ENCODE assay signal across 11 cellular contexts in genomic region chr16:52861614-52862022, GRCh38.
DNase-seq lines count a peak whose midpoint lies in the region; ATAC-seq and TF ChIP-seq lines count a peak whose summit lies in the region.
"Had no signal": no experiment of that assay in that cellular context is flagged by ENCODE, and none has a peak within 500 bp of the region (broad histone marks: within the 10 kb centered on the region; RNA-seq: fewer than 3 reads in every experiment).

No MANE protein-coding gene starts in this region.

- in situ Hi-C loops in KBM-7 (cut with MboI; ENCODE audit: low pct_unique_long_range_greater_than_20kb, low sequenced_read_pairs): no loop called here

- DNase-seq in MCF 10A (ENCODE audit: unreplicated experiment): peak; percentile 46
- no peak for DNase-seq in breast epithelium (ENCODE audit: low spot score in 2 of 2)
- peak; percentile 5 for DNase-seq in RKO (ENCODE audit: low spot score)
- DNase-seq in iPS-NIHi7 (ENCODE audit: extremely low spot score): peak; percentile 40
- no peak for DNase-seq in upper lobe of right lung
- no peak for DNase-seq in stimulated activated CD4-positive, alpha-beta T cell treated with anti-CD3 and anti-CD28 coated beads, Interleukin-4, amount 100 ng/mL, for 4 hours
- no peak for DNase-seq in KBM-7
- DNase-seq in immature natural killer cell: no peak
- DNase-seq: MM.1S; stimulated activated CD4-positive, alpha-beta T cell treated with anti-CD3 and anti-CD28 coated beads, Interleukin-1b, Interleukin-23, amount 100 ng/mL, for 48 hours had no signal

- no peaks in the 10 kb centered on the region for H3K9me3 ChIP-seq in breast epithelium
- H3K9me3 ChIP-seq in upper lobe of right lung: no peaks in the 10 kb centered on the region

- H3K4me3 Mint-ChIP-seq in MCF 10A (ENCODE audit: unreplicated experiment) (no peak overlapping the region), immature natural killer cell (no peak overlapping the region)
- H3K4me3 Mint-ChIP-seq: activated T-helper 17 cell treated with anti-CD3 and anti-CD28 coated beads, Interleukin-2, amount 50 U/mL, for 72 hours had no signal

- intact Hi-C loops in MCF 10A (cut with micrococcal nuclease) (loop anchor here (1.0 kb wide), 1 partner anchor 670 kb away; no protein-coding TSS in a partner anchor), breast epithelium (cut with DNase I; ENCODE audit: low total_unique reads) (no loop called here), upper lobe of right lung (cut with DNase I) (no loop called here)

- CTCF ChIA-PET in MCF 10A (lab: Yijun Ruan, JAX): interaction anchor here (0.7 to 3.8 kb wide), 5 partner anchors 17 to 789 kb away, joined by 3 to 25 read pairs (median 3); no protein-coding TSS in a partner anchor

- H3K27me3 Mint-ChIP-seq in MCF 10A (ENCODE audit: insufficient read depth, unreplicated experiment): peaks cover 70% of the 10 kb centered on the region
- no peaks in the 10 kb centered on the region for H3K27me3 Mint-ChIP-seq in immature natural killer cell (ENCODE audit: low read depth in 3 of 3)
- H3K27me3 Mint-ChIP-seq: activated T-helper 17 cell treated with anti-CD3 and anti-CD28 coated beads, Interleukin-2, amount 50 U/mL, for 72 hours had no signal

- H3K36me3 Mint-ChIP-seq in MCF 10A (ENCODE audit: insufficient read depth, unreplicated experiment): no peaks in the 10 kb centered on the region
- H3K36me3 Mint-ChIP-seq in immature natural killer cell: no peaks in the 10 kb centered on the region

- H3K9me3 Mint-ChIP-seq in MCF 10A (ENCODE audit: unreplicated experiment) (peaks cover 5% of the 10 kb centered on the region), immature natural killer cell (peaks cover 0 to 2% (median 0%) of the 10 kb centered on the region in 6 donors)
- H3K9me3 Mint-ChIP-seq: activated T-helper 17 cell treated with anti-CD3 and anti-CD28 coated beads, Interleukin-2, amount 50 U/mL, for 72 hours had no signal

- H3K4me3 ChIP-seq in breast epithelium: no peak overlapping the region
- H3K4me3 ChIP-seq in upper lobe of right lung: no peak overlapping the region

- no peaks in the 10 kb centered on the region for H3K27me3 ChIP-seq in breast epithelium
- H3K27me3 ChIP-seq in upper lobe of right lung: no peaks in the 10 kb centered on the region

- H3K27ac Mint-ChIP-seq in MCF 10A (ENCODE audit: low read depth, unreplicated experiment): no peak overlapping the region
- no peak overlapping the region for H3K27ac Mint-ChIP-seq in immature natural killer cell
- H3K27ac Mint-ChIP-seq: activated T-helper 17 cell treated with anti-CD3 and anti-CD28 coated beads, Interleukin-2, amount 50 U/mL, for 72 hours had no signal

- no peak for TF ChIP-seq POLR2A in breast epithelium (IDR thresholded peaks at IDR 0.05)

- H3K27ac ChIP-seq in breast epithelium: no peak overlapping the region
- H3K27ac ChIP-seq in upper lobe of right lung: no peak overlapping the region

- no peaks in the 10 kb centered on the region for H3K36me3 ChIP-seq in breast epithelium
- H3K36me3 ChIP-seq in upper lobe of right lung: no peaks in the 10 kb centered on the region

- no peaks in the 10 kb centered on the region for H3K4me1 Mint-ChIP-seq in MCF 10A (ENCODE audit: insufficient read depth, unreplicated experiment)
- H3K4me1 Mint-ChIP-seq in immature natural killer cell: no peaks in the 10 kb centered on the region
- H3K4me1 Mint-ChIP-seq: activated T-helper 17 cell treated with anti-CD3 and anti-CD28 coated beads, Interleukin-2, amount 50 U/mL, for 72 hours had no signal

- H3K4me1 ChIP-seq in breast epithelium: no peaks in the 10 kb centered on the region
- no peaks in the 10 kb centered on the region for H3K4me1 ChIP-seq in upper lobe of right lung

- TF ChIP-seq CTCF in MCF 10A (IDR thresholded peaks at IDR 0.05; ENCODE audit: unreplicated experiment): peak; percentile 30
- TF ChIP-seq CTCF in breast epithelium (IDR thresholded peaks at IDR 0.05): no peak
- TF ChIP-seq CTCF in upper lobe of right lung (IDR thresholded peaks at IDR 0.05): peak; percentile 41

- ATAC-seq in upper lobe of right lung: peak; percentile 21
- ATAC-seq: activated T-helper 17 cell treated with anti-CD3 and anti-CD28 coated beads, Interleukin-2, amount 50 U/mL, for 72 hours had no signal

- POLR2A ChIA-PET in MCF 10A (lab: Yijun Ruan, JAX): no interaction called here

- no TSS peak for BruUV-seq in MCF 10A (replicated peaks; lab: Mats Ljungman, UMichigan)

Comparison
In these comparisons a context has a peak if more than half of its experiments do, and no peak if none do; other contexts are left out.
1. DNase-seq: peak in MCF 10A (single experiment), RKO (single experiment) and iPS-NIHi7 (single experiment); none in breast epithelium (0 of 2), upper lobe of right lung (single experiment), stimulated activated CD4-positive, alpha-beta T cell treated with anti-CD3 and anti-CD28 coated beads, Interleukin-4, amount 100 ng/mL, for 4 hours (0 of 2), KBM-7 (single experiment) and immature natural killer cell (0 of 3).
2. CTCF ChIP-seq: peak in MCF 10A (single experiment) and upper lobe of right lung (single experiment); none in breast epithelium (0 of 3).